In the genomic region with DNA sequence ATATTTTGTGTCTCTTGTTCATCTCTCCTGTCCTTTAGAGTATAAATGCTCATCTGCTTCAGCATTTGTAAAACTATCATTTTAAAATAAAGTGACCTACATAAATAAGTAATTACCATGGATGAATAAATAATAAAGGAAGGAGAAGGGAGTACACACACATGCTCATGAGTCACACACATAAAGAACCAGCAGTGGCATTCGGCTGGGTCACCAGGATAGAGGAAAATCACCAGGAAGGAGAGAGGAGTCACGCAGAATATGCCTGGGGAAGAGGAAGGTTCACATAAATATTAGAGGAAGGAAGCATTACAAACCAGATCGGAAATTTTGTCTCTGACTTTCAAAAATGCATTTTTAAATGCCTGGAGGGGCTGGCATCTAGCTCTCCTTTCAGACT, we compare ENCODE assay signal across 1 cellular context.
TF ChIP-seq lines count a peak whose summit lies in the region.

No MANE protein-coding gene starts in this region.

TF ChIP-seq in K562, 482 proteins besides CTCF, POLR2A, EP300 and RAD21 (continued from another document):
- TF ChIP-seq, protein P1, sequence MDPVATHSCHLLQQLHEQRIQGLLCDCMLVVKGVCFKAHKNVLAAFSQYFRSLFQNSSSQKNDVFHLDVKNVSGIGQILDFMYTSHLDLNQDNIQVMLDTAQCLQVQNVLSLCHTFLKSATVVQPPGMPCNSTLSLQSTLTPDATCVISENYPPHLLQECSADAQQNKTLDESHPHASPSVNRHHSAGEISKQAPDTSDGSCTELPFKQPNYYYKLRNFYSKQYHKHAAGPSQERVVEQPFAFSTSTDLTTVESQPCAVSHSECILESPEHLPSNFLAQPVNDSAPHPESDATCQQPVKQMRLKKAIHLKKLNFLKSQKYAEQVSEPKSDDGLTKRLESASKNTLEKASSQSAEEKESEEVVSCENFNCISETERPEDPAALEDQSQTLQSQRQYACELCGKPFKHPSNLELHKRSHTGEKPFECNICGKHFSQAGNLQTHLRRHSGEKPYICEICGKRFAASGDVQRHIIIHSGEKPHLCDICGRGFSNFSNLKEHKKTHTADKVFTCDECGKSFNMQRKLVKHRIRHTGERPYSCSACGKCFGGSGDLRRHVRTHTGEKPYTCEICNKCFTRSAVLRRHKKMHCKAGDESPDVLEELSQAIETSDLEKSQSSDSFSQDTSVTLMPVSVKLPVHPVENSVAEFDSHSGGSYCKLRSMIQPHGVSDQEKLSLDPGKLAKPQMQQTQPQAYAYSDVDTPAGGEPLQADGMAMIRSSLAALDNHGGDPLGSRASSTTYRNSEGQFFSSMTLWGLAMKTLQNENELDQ (CRISPR knock-in tag; IDR thresholded peaks at IDR 0.05; ENCODE audit: borderline replicate concordance), result no peak
TF ChIP-seq in K562: peak in this region for 0.
